ENCODE assay signal across 20 cellular contexts in genomic region chr3:18354706-18355105, GRCh38.
"Had no signal": no experiment of that assay in that cellular context is flagged by ENCODE, and none has a peak within 500 bp of the region (broad histone marks: within the 10 kb centered on the region; RNA-seq: fewer than 3 reads in every experiment).

No MANE protein-coding gene starts in this region.

- H2AFZ ChIP-seq: hepatocyte had no signal

- ATAC-seq: body of pancreas, left colon, lower lobe of right lung had no signal

- H3K4me2 ChIP-seq: hepatocyte had no signal

- H3K27me3 ChIP-seq: body of pancreas, dorsolateral prefrontal cortex, hepatocyte had no signal

- H3K9me3 ChIP-seq: body of pancreas, lower lobe of right lung had no signal

- H3K4me1 ChIP-seq: lower lobe of right lung had no signal

- DNase-seq: activated CD4-positive, alpha-beta T cell treated with anti-CD3 and anti-CD28 coated beads for 1 hour; activated naive CD4-positive, alpha-beta T cell treated with Interleukin-2 at 50 U/mL for 16 hours; activated naive CD8-positive, alpha-beta T cell treated with anti-CD3 and anti-CD28 coated beads, Interleukin-2, amount 10 ng/mL, durations not matched to agents 7 days and 5 days; amygdala; body of pancreas; caudate nucleus; dorsolateral prefrontal cortex; left colon; lower lobe of right lung; midbrain; nephron progenitor cell; nucleus accumbens; stimulated activated CD4-positive, alpha-beta T cell treated with anti-CD3 and anti-CD28 coated beads, Interleukin-12 subunit alpha, Interleukin-12 subunit beta, amount 100 ng/mL, for 4 hours; stimulated activated CD4-positive, alpha-beta T cell treated with anti-CD3 and anti-CD28 coated beads, Interleukin-1b, Interleukin-23, amount 100 ng/mL, for 48 hours; stimulated activated CD8-positive, alpha-beta memory T cell treated with anti-CD3 and anti-CD28 coated beads, Interleukin-4, amount 100 ng/mL, for 48 hours; stimulated activated naive CD4-positive, alpha-beta T cell; SW 1271; T-helper 2 cell; WERI-Rb-1 had no signal

- H3K27ac ChIP-seq: body of pancreas, dorsolateral prefrontal cortex, hepatocyte, lower lobe of right lung, WERI-Rb-1 had no signal

- H3K4me3 ChIP-seq: body of pancreas, dorsolateral prefrontal cortex, hepatocyte, lower lobe of right lung had no signal

- H3K36me3 ChIP-seq: WERI-Rb-1 had no signal
